Comparison of ENCODE assay signal across 8 cellular contexts in the genomic region with DNA sequence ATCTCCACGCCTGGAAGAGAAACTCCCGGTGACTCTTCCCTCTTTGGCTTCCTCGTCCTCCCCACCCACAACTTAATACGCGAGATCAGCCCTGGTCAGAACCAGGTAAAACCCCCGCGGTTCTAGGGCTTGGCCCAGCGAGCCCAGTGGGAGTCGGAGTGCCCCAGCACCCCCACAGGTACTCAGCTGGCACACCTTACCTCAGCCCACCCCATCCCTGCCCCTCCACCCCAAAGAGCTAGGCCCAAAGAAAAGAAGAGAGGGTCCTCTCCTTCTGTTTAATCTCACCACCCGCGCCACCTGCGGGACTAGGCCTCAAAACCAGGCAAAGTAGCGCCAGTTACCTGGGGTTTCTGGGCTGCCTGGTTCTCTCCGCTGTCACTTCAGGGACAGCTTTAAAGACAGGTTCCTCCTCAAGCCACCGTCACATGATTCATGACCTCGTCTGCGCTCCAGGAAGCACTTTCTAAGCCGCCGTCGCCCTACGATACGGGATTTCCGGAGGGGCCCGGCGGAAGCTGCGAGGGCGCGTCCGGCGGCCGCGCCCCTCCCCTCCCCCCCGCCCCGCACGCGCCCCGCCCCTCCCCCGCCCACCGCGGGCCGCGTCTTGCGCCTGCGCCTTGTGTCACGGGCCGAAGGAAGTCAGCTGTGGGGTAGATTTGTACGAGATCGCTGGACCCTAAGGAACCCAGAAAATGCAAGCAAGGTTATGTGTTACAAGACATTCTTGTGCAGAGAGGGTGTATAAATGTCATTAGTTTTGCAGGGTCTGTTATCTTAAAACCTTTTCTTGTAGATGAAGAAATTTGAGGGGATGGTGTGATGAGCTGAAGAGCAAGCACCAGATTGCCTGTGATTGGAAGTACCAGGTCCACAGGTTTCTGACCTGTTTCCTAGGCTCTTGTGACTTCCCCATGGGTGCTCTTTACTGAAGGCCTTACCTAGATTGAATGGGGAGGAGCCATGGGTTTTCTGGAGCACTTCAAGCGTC. TPM values are rescaled to one million over a fixed set of nuclear protein-coding genes. Genes with fewer than 3 reads are reported as not detected.
DNase-seq lines count a peak whose midpoint lies in the region; ATAC-seq, FAIRE-seq and TF ChIP-seq lines count a peak whose summit lies in the region.

A gene with protein sequence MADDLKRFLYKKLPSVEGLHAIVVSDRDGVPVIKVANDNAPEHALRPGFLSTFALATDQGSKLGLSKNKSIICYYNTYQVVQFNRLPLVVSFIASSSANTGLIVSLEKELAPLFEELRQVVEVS (minus strand): TSS at position 437 of the 991 bp plus-strand sequence. CDS start 464 bp downstream, outside the sequence.

- TF ChIP-seq CTCF in cardiac muscle cell (IDR thresholded peaks at IDR 0.05; ENCODE audit: low read depth, low read length): no peak
- no peak for TF ChIP-seq CTCF in pancreas (IDR thresholded peaks at IDR 0.05)
- no peak for TF ChIP-seq CTCF in thyroid gland (IDR thresholded peaks at IDR 0.05)

- ATAC-seq in HG02798 (IDR thresholded peaks at IDR 0.05; ENCODE audit: poor library complexity, unreplicated experiment) (peak; percentile 100), pancreas (peak; percentile 99)
- ATAC-seq in activated naive CD8-positive, alpha-beta T cell treated with anti-CD3 and anti-CD28 coated beads, Interleukin-2, amount 50 U/mL, for 24 hours: peak; percentile 100

- WGBS in pancreas, 2 donors: 2 to 3% methylated on average over 39 to 49 of the region's 49 CpGs
- WGBS in thyroid gland, 2 donors: 3 to 5% methylated on average over 19 to 37 of the region's 49 CpGs

- peak; percentile 99 for FAIRE-seq in GM12891 (lab: Jason Lieb, UNC)
- no peak for FAIRE-seq in pancreas (lab: Jason Lieb, UNC)

- H3K4me1 Mint-ChIP-seq in activated naive CD8-positive, alpha-beta T cell treated with anti-CD3 and anti-CD28 coated beads, Interleukin-2, amount 50 U/mL, for 24 hours: peaks cover 42% of the 10 kb centered on the region

- no peaks in the 10 kb centered on the region for H3K9me3 ChIP-seq in cardiac muscle cell (ENCODE audit: low read depth)
- no peaks in the 10 kb centered on the region for H3K9me3 ChIP-seq in pancreas
- H3K9me3 ChIP-seq in thyroid gland: no peaks in the 10 kb centered on the region

- H3K27ac Mint-ChIP-seq in activated naive CD8-positive, alpha-beta T cell treated with anti-CD3 and anti-CD28 coated beads, Interleukin-2, amount 50 U/mL, for 24 hours: peak within 1 kb of the TSS; percentile 95

- peaks cover 12% of the 10 kb centered on the region for H3K36me3 Mint-ChIP-seq in activated naive CD8-positive, alpha-beta T cell treated with anti-CD3 and anti-CD28 coated beads, Interleukin-2, amount 50 U/mL, for 24 hours (ENCODE audit: low read depth)

- H3K27me3 ChIP-seq in cardiac muscle cell (no peaks in the 10 kb centered on the region), pancreas (no peaks in the 10 kb centered on the region), thyroid gland (no peaks in the 10 kb centered on the region)

- intact Hi-C loops in pancreas (cut with DNase I): no loop called here
- intact Hi-C loops in thyroid gland (cut with DNase I): loop anchor here (5.0 kb wide), 2 partner anchors 53 to 332 kb away; a partner anchor contains a TSS

- H3K36me3 ChIP-seq in cardiac muscle cell (no peaks in the 10 kb centered on the region), pancreas (no peaks in the 10 kb centered on the region), thyroid gland (no peaks in the 10 kb centered on the region)

- peak within 1 kb of the TSS; percentile 95 for H3K27ac ChIP-seq in cardiac muscle cell
- peak within 1 kb of the TSS; percentile 31 to 80 (median 60) for H3K27ac ChIP-seq in pancreas
- H3K27ac ChIP-seq in thyroid gland: peak within 1 kb of the TSS; percentile 75 to 83 (median 80)

- TF ChIP-seq POLR2A in GM12891 (IDR thresholded peaks at IDR 0.05; ENCODE audit: low read depth, low read length): peak; percentile 76
- peak in 1 of 2 donors; percentile 48 for TF ChIP-seq POLR2A in thyroid gland (IDR thresholded peaks at IDR 0.05)

- no peaks in the 10 kb centered on the region for H3K27me3 Mint-ChIP-seq in activated naive CD8-positive, alpha-beta T cell treated with anti-CD3 and anti-CD28 coated beads, Interleukin-2, amount 50 U/mL, for 24 hours

- H3K4me3 Mint-ChIP-seq in activated naive CD8-positive, alpha-beta T cell treated with anti-CD3 and anti-CD28 coated beads, Interleukin-2, amount 50 U/mL, for 24 hours: peak within 1 kb of the TSS; percentile 97

- H3K4me3 ChIP-seq in cardiac muscle cell (peak within 1 kb of the TSS; percentile 99), pancreas (peak within 1 kb of the TSS; percentile 65 to 85 (median 72)), thyroid gland (replicated peaks in 1 of 3) (peak within 1 kb of the TSS; percentile 83 to 99 (median 99))

- no peaks in the 10 kb centered on the region for H3K9me3 Mint-ChIP-seq in activated naive CD8-positive, alpha-beta T cell treated with anti-CD3 and anti-CD28 coated beads, Interleukin-2, amount 50 U/mL, for 24 hours

- DNase-seq in GM12891 (ENCODE audit: insufficient read length, low spot score): peak; percentile 71
- peak; percentile 89 for DNase-seq in NCI-H1436 (lab: John Stamatoyannopoulos, UW)
- DNase-seq in SW480 (ENCODE audit: low spot score): peak; percentile 90
- peak; percentile 86 for DNase-seq in activated naive CD8-positive, alpha-beta T cell treated with anti-CD3 and anti-CD28 coated beads, Interleukin-2, amount 50 U/mL, for 24 hours
- DNase-seq in cardiac muscle cell (ENCODE audit: low read depth in 1 of 2, low spot score in 1 of 2): peak; percentile 92 to 95
- DNase-seq in pancreas: peak; percentile 89 to 93 (median 90)
- peak; percentile 91 for DNase-seq in thyroid gland

- peaks cover 8% of the 10 kb centered on the region for H3K4me1 ChIP-seq in cardiac muscle cell (ENCODE audit: low read depth)
- H3K4me1 ChIP-seq in pancreas: peaks cover 7 to 17% (median 7%) of the 10 kb centered on the region in 3 donors
- peaks cover 8 to 15% of the 10 kb centered on the region in 2 donors for H3K4me1 ChIP-seq in thyroid gland

TF ChIP-seq in GM12891, 5 proteins besides CTCF, POLR2A, EP300 and RAD21:
- TF ChIP-seq SPI1 (IDR thresholded peaks at IDR 0.05; ENCODE audit: low read depth, low read length) (no peak), TAF1 (IDR thresholded peaks at IDR 0.05; ENCODE audit: low read depth, low read length) (no peak), POU2F2 (IDR thresholded peaks at IDR 0.05; ENCODE audit: low read depth, low read length) (no peak), POLR2AphosphoS5 (IDR thresholded peaks at IDR 0.05; ENCODE audit: low read depth, low read length) (peak; percentile 78; the same call in 1 of the 2 replicates), PAX5 (IDR thresholded peaks at IDR 0.05; ENCODE audit: insufficient read depth, low read length, severe bottlenecking) (no peak)

RNA-seq across cellular contexts. Expression of the gene that starts here (rescaled TPM):
- 27.1 TPM for polyA plus RNA-seq in GM12891 (2012; ENCODE audit: low read depth, missing spikeins)
- 24.8 and 36.0 TPM in 2 replicates for total RNA-seq in cardiac muscle cell
- 63.0 and 77.1 TPM in 2 replicates for polyA plus RNA-seq in cardiac muscle cell
- 10 to 100 TPM in 5 of 6 donors, 1 to 10 TPM in 1; 8.4 to 25.6 (median 15.2) TPM for total RNA-seq in pancreas
- polyA plus RNA-seq in pancreas: 10 to 100 TPM; 26.5 to 38.7 TPM
- 100 to 1,000 TPM in 1 of 4 donors, 10 to 100 TPM in 3; 67.5 to 103 (median 86.1) TPM for total RNA-seq in thyroid gland

Comparison
In these comparisons a context has a peak if more than half of its experiments do, and no peak if none do; other contexts are left out.
1. Peak in every context shown above with its lines: DNase-seq, ATAC-seq, H3K4me3 ChIP-seq and H3K27ac ChIP-seq.